Comparison of ENCODE assay signal across 1 cellular context in genomic region chr1:227314014-227314848, GRCh38.
TF ChIP-seq lines count a peak whose summit lies in the region.

No MANE protein-coding gene starts in this region.

TF ChIP-seq in IMR-90, 13 proteins besides CTCF, POLR2A, EP300 and RAD21:
- TF ChIP-seq NFE2L2 (IDR thresholded peaks at IDR 0.05; ENCODE audit: low read depth, low read length), result no peak
- peak; percentile 83 for TF ChIP-seq MAFK (IDR thresholded peaks at IDR 0.05; ENCODE audit: low read depth, low read length)
